1 cellular context compared by ENCODE assay signal in the genomic region with DNA sequence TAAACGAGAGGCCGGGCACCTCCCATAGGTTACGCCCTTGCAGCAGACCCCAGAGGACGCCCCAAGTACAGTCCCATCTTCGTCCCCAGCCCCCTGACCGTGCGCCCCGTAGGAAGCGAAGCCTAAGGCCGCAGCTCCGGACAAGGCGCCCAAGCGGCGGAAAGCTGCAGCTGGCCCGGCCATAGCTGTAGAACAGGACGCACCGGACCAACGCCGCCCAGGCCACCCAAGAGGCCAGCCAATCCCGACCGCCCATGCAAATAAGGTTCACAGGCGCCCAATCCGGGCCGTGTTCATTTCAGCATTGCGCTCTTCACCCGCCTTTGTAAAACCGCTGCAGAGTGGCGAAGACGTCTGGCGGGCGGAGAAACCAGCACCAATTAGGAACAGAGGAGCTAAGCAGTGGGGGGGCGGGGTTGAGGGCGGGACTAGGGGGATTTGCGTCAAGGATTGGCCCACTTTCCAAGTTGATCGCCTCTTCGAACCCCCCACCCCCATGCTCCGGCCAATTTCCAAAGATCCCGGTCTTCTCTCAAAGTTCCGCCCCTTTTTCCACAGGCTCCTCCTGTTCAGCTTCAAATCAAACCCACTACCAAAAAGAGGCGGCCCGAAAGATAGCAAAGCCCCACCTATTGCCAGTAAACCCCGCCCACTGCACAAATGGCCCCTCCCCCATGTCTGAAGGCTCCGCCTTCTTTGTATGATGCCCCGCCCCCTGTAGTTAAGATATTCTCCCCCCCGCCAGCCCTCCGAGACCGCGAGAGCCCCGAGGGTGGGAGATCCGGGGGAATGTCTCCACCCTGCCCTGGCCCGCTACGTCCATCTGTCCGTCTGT.
A peak's percentile ranks its signal among the peaks of the same experiment; 100 is the strongest.
TF ChIP-seq lines count a peak whose summit lies in the region.

A gene (minus strand): TSS at position 196 of the 835 bp plus-strand sequence. CDS start 13 bp downstream, at position 183.

TF ChIP-seq in K562, 482 proteins besides CTCF, POLR2A, EP300 and RAD21 (continued from another document and continues in another):
- TF ChIP-seq, protein P1, sequence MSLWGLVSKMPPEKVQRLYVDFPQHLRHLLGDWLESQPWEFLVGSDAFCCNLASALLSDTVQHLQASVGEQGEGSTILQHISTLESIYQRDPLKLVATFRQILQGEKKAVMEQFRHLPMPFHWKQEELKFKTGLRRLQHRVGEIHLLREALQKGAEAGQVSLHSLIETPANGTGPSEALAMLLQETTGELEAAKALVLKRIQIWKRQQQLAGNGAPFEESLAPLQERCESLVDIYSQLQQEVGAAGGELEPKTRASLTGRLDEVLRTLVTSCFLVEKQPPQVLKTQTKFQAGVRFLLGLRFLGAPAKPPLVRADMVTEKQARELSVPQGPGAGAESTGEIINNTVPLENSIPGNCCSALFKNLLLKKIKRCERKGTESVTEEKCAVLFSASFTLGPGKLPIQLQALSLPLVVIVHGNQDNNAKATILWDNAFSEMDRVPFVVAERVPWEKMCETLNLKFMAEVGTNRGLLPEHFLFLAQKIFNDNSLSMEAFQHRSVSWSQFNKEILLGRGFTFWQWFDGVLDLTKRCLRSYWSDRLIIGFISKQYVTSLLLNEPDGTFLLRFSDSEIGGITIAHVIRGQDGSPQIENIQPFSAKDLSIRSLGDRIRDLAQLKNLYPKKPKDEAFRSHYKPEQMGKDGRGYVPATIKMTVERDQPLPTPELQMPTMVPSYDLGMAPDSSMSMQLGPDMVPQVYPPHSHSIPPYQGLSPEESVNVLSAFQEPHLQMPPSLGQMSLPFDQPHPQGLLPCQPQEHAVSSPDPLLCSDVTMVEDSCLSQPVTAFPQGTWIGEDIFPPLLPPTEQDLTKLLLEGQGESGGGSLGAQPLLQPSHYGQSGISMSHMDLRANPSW (CRISPR knock-in tag; IDR thresholded peaks at IDR 0.05): no peak
- TF ChIP-seq SIN3B (IDR thresholded peaks at IDR 0.05; ENCODE audit: low read depth): peak; percentile 87
- no peak for TF ChIP-seq STAT5A (IDR thresholded peaks at IDR 0.05; ENCODE audit: borderline replicate concordance, low read length)
- TF ChIP-seq KDM5B (IDR thresholded peaks at IDR 0.05; ENCODE audit: insufficient replicate concordance, low read depth, low read length): peak; percentile 64
- TF ChIP-seq, protein P2, sequence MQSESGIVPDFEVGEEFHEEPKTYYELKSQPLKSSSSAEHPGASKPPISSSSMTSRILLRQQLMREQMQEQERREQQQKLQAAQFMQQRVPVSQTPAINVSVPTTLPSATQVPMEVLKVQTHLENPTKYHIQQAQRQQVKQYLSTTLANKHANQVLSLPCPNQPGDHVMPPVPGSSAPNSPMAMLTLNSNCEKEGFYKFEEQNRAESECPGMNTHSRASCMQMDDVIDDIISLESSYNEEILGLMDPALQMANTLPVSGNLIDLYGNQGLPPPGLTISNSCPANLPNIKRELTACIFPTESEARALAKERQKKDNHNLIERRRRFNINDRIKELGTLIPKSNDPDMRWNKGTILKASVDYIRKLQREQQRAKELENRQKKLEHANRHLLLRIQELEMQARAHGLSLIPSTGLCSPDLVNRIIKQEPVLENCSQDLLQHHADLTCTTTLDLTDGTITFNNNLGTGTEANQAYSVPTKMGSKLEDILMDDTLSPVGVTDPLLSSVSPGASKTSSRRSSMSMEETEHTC (IDR thresholded peaks at IDR 0.05): no peak
- no peak for TF ChIP-seq FUS (optimal IDR thresholded peaks at IDR 0.05; ENCODE audit: low read depth, low read length)
- TF ChIP-seq POLR3G (IDR thresholded peaks at IDR 0.05; ENCODE audit: extremely low read depth, insufficient read length, insufficient replicate concordance): no peak
- TF ChIP-seq ZNF12 (CRISPR knock-in tag; IDR thresholded peaks at IDR 0.05): no peak
- no peak for TF ChIP-seq SMAD4 (CRISPR knock-in tag; conservative IDR thresholded peaks at IDR 0.05)
- TF ChIP-seq, protein P3, sequence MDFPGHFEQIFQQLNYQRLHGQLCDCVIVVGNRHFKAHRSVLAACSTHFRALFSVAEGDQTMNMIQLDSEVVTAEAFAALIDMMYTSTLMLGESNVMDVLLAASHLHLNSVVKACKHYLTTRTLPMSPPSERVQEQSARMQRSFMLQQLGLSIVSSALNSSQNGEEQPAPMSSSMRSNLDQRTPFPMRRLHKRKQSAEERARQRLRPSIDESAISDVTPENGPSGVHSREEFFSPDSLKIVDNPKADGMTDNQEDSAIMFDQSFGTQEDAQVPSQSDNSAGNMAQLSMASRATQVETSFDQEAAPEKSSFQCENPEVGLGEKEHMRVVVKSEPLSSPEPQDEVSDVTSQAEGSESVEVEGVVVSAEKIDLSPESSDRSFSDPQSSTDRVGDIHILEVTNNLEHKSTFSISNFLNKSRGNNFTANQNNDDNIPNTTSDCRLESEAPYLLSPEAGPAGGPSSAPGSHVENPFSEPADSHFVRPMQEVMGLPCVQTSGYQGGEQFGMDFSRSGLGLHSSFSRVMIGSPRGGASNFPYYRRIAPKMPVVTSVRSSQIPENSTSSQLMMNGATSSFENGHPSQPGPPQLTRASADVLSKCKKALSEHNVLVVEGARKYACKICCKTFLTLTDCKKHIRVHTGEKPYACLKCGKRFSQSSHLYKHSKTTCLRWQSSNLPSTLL (IDR thresholded peaks at IDR 0.05): peak; percentile 73
- TF ChIP-seq KDM2B (CRISPR knock-in tag; IDR thresholded peaks at IDR 0.05): no peak
- TF ChIP-seq, protein P4, sequence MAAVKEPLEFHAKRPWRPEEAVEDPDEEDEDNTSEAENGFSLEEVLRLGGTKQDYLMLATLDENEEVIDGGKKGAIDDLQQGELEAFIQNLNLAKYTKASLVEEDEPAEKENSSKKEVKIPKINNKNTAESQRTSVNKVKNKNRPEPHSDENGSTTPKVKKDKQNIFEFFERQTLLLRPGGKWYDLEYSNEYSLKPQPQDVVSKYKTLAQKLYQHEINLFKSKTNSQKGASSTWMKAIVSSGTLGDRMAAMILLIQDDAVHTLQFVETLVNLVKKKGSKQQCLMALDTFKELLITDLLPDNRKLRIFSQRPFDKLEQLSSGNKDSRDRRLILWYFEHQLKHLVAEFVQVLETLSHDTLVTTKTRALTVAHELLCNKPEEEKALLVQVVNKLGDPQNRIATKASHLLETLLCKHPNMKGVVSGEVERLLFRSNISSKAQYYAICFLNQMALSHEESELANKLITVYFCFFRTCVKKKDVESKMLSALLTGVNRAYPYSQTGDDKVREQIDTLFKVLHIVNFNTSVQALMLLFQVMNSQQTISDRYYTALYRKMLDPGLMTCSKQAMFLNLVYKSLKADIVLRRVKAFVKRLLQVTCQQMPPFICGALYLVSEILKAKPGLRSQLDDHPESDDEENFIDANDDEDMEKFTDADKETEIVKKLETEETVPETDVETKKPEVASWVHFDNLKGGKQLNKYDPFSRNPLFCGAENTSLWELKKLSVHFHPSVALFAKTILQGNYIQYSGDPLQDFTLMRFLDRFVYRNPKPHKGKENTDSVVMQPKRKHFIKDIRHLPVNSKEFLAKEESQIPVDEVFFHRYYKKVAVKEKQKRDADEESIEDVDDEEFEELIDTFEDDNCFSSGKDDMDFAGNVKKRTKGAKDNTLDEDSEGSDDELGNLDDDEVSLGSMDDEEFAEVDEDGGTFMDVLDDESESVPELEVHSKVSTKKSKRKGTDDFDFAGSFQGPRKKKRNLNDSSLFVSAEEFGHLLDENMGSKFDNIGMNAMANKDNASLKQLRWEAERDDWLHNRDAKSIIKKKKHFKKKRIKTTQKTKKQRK (IDR thresholded peaks at IDR 0.05; ENCODE audit: borderline replicate concordance, low read depth, low read length): no peak
- no peak for TF ChIP-seq THRAP3 (IDR thresholded peaks at IDR 0.05; ENCODE audit: borderline replicate concordance)
- TF ChIP-seq FOSL1 (tag; conservative IDR thresholded peaks at IDR 0.05): no peak
- TF ChIP-seq, protein P5, sequence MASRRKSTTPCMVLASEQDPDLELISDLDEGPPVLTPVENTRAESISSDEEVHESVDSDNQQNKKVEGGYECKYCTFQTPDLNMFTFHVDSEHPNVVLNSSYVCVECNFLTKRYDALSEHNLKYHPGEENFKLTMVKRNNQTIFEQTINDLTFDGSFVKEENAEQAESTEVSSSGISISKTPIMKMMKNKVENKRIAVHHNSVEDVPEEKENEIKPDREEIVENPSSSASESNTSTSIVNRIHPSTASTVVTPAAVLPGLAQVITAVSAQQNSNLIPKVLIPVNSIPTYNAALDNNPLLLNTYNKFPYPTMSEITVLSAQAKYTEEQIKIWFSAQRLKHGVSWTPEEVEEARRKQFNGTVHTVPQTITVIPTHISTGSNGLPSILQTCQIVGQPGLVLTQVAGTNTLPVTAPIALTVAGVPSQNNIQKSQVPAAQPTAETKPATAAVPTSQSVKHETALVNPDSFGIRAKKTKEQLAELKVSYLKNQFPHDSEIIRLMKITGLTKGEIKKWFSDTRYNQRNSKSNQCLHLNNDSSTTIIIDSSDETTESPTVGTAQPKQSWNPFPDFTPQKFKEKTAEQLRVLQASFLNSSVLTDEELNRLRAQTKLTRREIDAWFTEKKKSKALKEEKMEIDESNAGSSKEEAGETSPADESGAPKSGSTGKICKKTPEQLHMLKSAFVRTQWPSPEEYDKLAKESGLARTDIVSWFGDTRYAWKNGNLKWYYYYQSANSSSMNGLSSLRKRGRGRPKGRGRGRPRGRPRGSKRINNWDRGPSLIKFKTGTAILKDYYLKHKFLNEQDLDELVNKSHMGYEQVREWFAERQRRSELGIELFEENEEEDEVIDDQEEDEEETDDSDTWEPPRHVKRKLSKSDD (conservative IDR thresholded peaks at IDR 0.05; ENCODE audit: low read length): no peak
- no peak for TF ChIP-seq PTTG1 (tag; IDR thresholded peaks at IDR 0.05; ENCODE audit: low read depth)
- no peak for TF ChIP-seq ZNF77 (CRISPR knock-in tag; IDR thresholded peaks at IDR 0.05)
- TF ChIP-seq MEF2D (tag; conservative IDR thresholded peaks at IDR 0.05; ENCODE audit: low read depth): no peak
- TF ChIP-seq KAT2B (IDR thresholded peaks at IDR 0.05; ENCODE audit: low read depth, low read length): no peak
- no peak for TF ChIP-seq SETDB1 (IDR thresholded peaks at IDR 0.05; ENCODE audit: low read length)
- TF ChIP-seq, protein P6, sequence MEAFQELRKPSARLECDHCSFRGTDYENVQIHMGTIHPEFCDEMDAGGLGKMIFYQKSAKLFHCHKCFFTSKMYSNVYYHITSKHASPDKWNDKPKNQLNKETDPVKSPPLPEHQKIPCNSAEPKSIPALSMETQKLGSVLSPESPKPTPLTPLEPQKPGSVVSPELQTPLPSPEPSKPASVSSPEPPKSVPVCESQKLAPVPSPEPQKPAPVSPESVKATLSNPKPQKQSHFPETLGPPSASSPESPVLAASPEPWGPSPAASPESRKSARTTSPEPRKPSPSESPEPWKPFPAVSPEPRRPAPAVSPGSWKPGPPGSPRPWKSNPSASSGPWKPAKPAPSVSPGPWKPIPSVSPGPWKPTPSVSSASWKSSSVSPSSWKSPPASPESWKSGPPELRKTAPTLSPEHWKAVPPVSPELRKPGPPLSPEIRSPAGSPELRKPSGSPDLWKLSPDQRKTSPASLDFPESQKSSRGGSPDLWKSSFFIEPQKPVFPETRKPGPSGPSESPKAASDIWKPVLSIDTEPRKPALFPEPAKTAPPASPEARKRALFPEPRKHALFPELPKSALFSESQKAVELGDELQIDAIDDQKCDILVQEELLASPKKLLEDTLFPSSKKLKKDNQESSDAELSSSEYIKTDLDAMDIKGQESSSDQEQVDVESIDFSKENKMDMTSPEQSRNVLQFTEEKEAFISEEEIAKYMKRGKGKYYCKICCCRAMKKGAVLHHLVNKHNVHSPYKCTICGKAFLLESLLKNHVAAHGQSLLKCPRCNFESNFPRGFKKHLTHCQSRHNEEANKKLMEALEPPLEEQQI (IDR thresholded peaks at IDR 0.05): no peak
- TF ChIP-seq CREM (IDR thresholded peaks at IDR 0.05; ENCODE audit: low read depth): 0 out of 2 replicates have a peak, but pooled peaks have one; percentile 44
- TF ChIP-seq, protein P7, sequence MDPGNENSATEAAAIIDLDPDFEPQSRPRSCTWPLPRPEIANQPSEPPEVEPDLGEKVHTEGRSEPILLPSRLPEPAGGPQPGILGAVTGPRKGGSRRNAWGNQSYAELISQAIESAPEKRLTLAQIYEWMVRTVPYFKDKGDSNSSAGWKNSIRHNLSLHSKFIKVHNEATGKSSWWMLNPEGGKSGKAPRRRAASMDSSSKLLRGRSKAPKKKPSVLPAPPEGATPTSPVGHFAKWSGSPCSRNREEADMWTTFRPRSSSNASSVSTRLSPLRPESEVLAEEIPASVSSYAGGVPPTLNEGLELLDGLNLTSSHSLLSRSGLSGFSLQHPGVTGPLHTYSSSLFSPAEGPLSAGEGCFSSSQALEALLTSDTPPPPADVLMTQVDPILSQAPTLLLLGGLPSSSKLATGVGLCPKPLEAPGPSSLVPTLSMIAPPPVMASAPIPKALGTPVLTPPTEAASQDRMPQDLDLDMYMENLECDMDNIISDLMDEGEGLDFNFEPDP (CRISPR knock-in tag; IDR thresholded peaks at IDR 0.05): no peak
- no peak for TF ChIP-seq SLC30A9 (CRISPR knock-in tag; IDR thresholded peaks at IDR 0.05)
- TF ChIP-seq TAF7 (tag; IDR thresholded peaks at IDR 0.05): no peak
- TF ChIP-seq, protein P8, sequence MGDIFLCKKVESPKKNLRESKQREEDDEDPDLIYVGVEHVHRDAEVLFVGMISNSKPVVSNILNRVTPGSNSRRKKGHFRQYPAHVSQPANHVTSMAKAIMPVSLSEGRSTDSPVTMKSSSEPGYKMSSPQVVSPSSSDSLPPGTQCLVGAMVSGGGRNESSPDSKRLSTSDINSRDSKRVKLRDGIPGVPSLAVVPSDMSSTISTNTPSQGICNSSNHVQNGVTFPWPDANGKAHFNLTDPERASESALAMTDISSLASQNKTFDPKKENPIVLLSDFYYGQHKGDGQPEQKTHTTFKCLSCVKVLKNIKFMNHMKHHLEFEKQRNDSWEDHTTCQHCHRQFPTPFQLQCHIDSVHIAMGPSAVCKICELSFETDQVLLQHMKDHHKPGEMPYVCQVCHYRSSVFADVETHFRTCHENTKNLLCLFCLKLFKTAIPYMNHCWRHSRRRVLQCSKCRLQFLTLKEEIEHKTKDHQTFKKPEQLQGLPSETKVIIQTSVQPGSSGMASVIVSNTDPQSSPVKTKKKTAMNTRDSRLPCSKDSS (IDR thresholded peaks at IDR 0.05; ENCODE audit: low read depth, partially characterized antibody): no peak
- no peak for TF ChIP-seq ZBTB8A (IDR thresholded peaks at IDR 0.05; ENCODE audit: partially characterized antibody)
- TF ChIP-seq FOXM1 (IDR thresholded peaks at IDR 0.05; ENCODE audit: low read depth): 0 out of 2 replicates have a peak, but pooled peaks have one; percentile 22
- TF ChIP-seq FOXM1 (CRISPR knock-in tag; IDR thresholded peaks at IDR 0.05; ENCODE audit: low read depth): no peak
- no peak for TF ChIP-seq DNMT1 (IDR thresholded peaks at IDR 0.05)
- TF ChIP-seq BRD9 (IDR thresholded peaks at IDR 0.05; ENCODE audit: low read depth, partially characterized antibody): no peak
- peak; percentile 79 for TF ChIP-seq NFYB (IDR thresholded peaks at IDR 0.05; ENCODE audit: extremely low read depth, insufficient read length)
- TF ChIP-seq LEF1 (IDR thresholded peaks at IDR 0.05): no peak
- no peak for TF ChIP-seq ZNF75A (CRISPR knock-in tag; IDR thresholded peaks at IDR 0.05)
- peak; percentile 27; the same call in 1 of the 2 replicates for TF ChIP-seq HCFC1 (IDR thresholded peaks at IDR 0.05; ENCODE audit: low read depth, low read length)
- peak; percentile 30; the same call in 1 of the 2 replicates for TF ChIP-seq SMARCC2 (IDR thresholded peaks at IDR 0.05; ENCODE audit: low read depth)
- TF ChIP-seq MED1 (CRISPR knock-in tag; IDR thresholded peaks at IDR 0.05; ENCODE audit: borderline replicate concordance): no peak
- no peak for TF ChIP-seq MYC (IDR thresholded peaks at IDR 0.05; ENCODE audit: low read depth, low read length)
- no peak for TF ChIP-seq MYC (CRISPR knock-in tag; IDR thresholded peaks at IDR 0.05; ENCODE audit: borderline replicate concordance, low read depth)
- peak; percentile 25; the same call in 1 of the 2 replicates for TF ChIP-seq MYBL2 (IDR thresholded peaks at IDR 0.05; ENCODE audit: low read depth)
- TF ChIP-seq MYBL2 (CRISPR knock-in tag; IDR thresholded peaks at IDR 0.05; ENCODE audit: borderline replicate concordance): no peak
- TF ChIP-seq PML (IDR thresholded peaks at IDR 0.05; ENCODE audit: low read length): peak; percentile 33; the same call in 1 of the 2 replicates
- no peak for TF ChIP-seq ZNF76 (CRISPR knock-in tag; IDR thresholded peaks at IDR 0.05; ENCODE audit: borderline replicate concordance)
- TF ChIP-seq MIER1 (IDR thresholded peaks at IDR 0.05; ENCODE audit: low read depth): no peak
